In genomic region chr4:105061136-105061696, GRCh38 we compare ENCODE assay signal across 10 cellular contexts.
DNase-seq lines count a peak whose midpoint lies in the region; ATAC-seq lines count a peak whose summit lies in the region.
"Had no signal": no experiment of that assay in that cellular context is flagged by ENCODE, and none has a peak within 500 bp of the region (broad histone marks: within the 10 kb centered on the region; RNA-seq: fewer than 3 reads in every experiment).

No MANE protein-coding gene starts in this region.

- no peak overlapping the region for H3K4me2 ChIP-seq in mesendoderm (ENCODE audit: low read length)

- no peak overlapping the region for H4K8ac ChIP-seq in mesendoderm (ENCODE audit: low read depth, low read length)

- no peaks in the 10 kb centered on the region for H3K79me2 ChIP-seq in mesendoderm (ENCODE audit: control insufficient read depth, insufficient read depth, low read length)

- H3K27ac ChIP-seq in mesendoderm (ENCODE audit: low read depth, low read length) = no peak overlapping the region
- H3K27ac ChIP-seq: cardiac muscle cell had no signal

- H2BK5ac ChIP-seq in mesendoderm (ENCODE audit: low read length) = no peak overlapping the region

- H2BK15ac ChIP-seq in mesendoderm (replicated peaks; ENCODE audit: low read depth) = no peak overlapping the region

- H2BK120ac ChIP-seq in mesendoderm (ENCODE audit: low read depth, low read length) = no peak overlapping the region

- H3K4me1 ChIP-seq in mesendoderm (ENCODE audit: control insufficient read depth, low read depth, low read length) = no peaks in the 10 kb centered on the region

- H3K56ac ChIP-seq in mesendoderm (ENCODE audit: low read length) = no peak overlapping the region

- H3K18ac ChIP-seq in mesendoderm (ENCODE audit: low read length) = peak overlapping the region; percentile 51

- H4K5ac ChIP-seq in mesendoderm (ENCODE audit: low read length) = no peak overlapping the region

- H3K79me1 ChIP-seq in mesendoderm (ENCODE audit: low read length) = no peaks in the 10 kb centered on the region

- ATAC-seq in HG03045 (IDR thresholded peaks at IDR 0.05; ENCODE audit: unreplicated experiment) = peak; percentile 40

- no peak overlapping the region for H3K4me3 ChIP-seq in mesendoderm (ENCODE audit: low read length)
- H3K4me3 ChIP-seq: cardiac muscle cell had no signal

- H3K36me3 ChIP-seq in mesendoderm (ENCODE audit: control insufficient read depth, insufficient read depth, low read length) = no peaks in the 10 kb centered on the region
- H3K36me3 ChIP-seq: cardiac muscle cell had no signal

- H3K9ac ChIP-seq in mesendoderm (ENCODE audit: low read length) = no peak overlapping the region

- no peak overlapping the region for H3K23ac ChIP-seq in mesendoderm (ENCODE audit: low read length)

- no peak overlapping the region for H3K4ac ChIP-seq in mesendoderm (ENCODE audit: low read depth, low read length)

- no peak overlapping the region for H2AK5ac ChIP-seq in mesendoderm (ENCODE audit: low read length)

- no peaks in the 10 kb centered on the region for H3K27me3 ChIP-seq in mesendoderm (ENCODE audit: insufficient read depth, low read length, poor library complexity)
- H3K27me3 ChIP-seq: cardiac muscle cell had no signal

- WGBS in mesendoderm (ENCODE audit: extremely low coverage, insufficient coverage, low lambda C conversion rate) = no CpG with 5 or more reads among the region's 5 CpGs

- peak; percentile 38 for DNase-seq in activated naive CD4-positive, alpha-beta T cell treated with Interleukin-2 at 50 U/mL for 16 hours
- DNase-seq in activated naive CD4-positive, alpha-beta T cell (lab: John Stamatoyannopoulos, UW) = no peak
- DNase-seq in OCI-M2 (lab: John Stamatoyannopoulos, UW; ENCODE audit: unreplicated experiment) (peak; percentile 14), mesendoderm (peak; percentile 78), NCI-H774 (lab: John Stamatoyannopoulos, UW) (no peak), T-helper 9 cell (no peak)
- DNase-seq in activated naive CD8-positive, alpha-beta T cell treated with anti-CD3 and anti-CD28 coated beads, Interleukin-2, amount 50 U/mL, for 16 hours (ENCODE audit: low read depth, low spot score) = peak; percentile 2
- DNase-seq: DND-41 had no signal

Comparison
In these comparisons a context has a peak if more than half of its experiments do, and no peak if none do; other contexts are left out.
1. DNase-seq: peak in activated naive CD4-positive, alpha-beta T cell treated with Interleukin-2 at 50 U/mL for 16 hours (single experiment), OCI-M2 (single experiment), activated naive CD8-positive, alpha-beta T cell treated with anti-CD3 and anti-CD28 coated beads, Interleukin-2, amount 50 U/mL, for 16 hours (single experiment) and mesendoderm (single experiment); none in activated naive CD4-positive, alpha-beta T cell (0 of 4), NCI-H774 (single experiment) and T-helper 9 cell (single experiment).